1 cellular context compared by ENCODE assay signal in genomic region chr11:67372993-67373915, GRCh38.
TF ChIP-seq lines count a peak whose summit lies in the region.

TSS of gene CLCF1 (minus strand) at chr11:67373598. CDS start at chr11:67373539, 59 bp downstream.

TF ChIP-seq in H1, 55 proteins besides CTCF, POLR2A, EP300 and RAD21 (continued from another document):
- peak; percentile 8 for TF ChIP-seq ASH2L (IDR thresholded peaks at IDR 0.05; ENCODE audit: low read length)
- TF ChIP-seq HDAC2 (IDR thresholded peaks at IDR 0.05; ENCODE audit: borderline replicate concordance in 1 of 2, low read depth in 2 of 2, low read length in 2 of 2): 0 out of 4 replicates have a peak, but pooled peaks of 1 of the 2 experiments have one; percentile 11
- TF ChIP-seq CTBP2 (IDR thresholded peaks at IDR 0.05; ENCODE audit: borderline replicate concordance, insufficient read depth, insufficient read length, low read length): no peak
- TF ChIP-seq KDM5A (IDR thresholded peaks at IDR 0.05; ENCODE audit: low read length): no peak
- no peak for TF ChIP-seq SP2 (IDR thresholded peaks at IDR 0.05; ENCODE audit: low read length)
- peak; percentile 28; the same call in 1 of the 2 replicates for TF ChIP-seq PHF8 (conservative IDR thresholded peaks at IDR 0.05; ENCODE audit: low read depth, low read length)
- no peak for TF ChIP-seq TAF1 (IDR thresholded peaks at IDR 0.05; ENCODE audit: low read depth, low read length)
- TF ChIP-seq RFX5 (IDR thresholded peaks at IDR 0.05; ENCODE audit: borderline replicate concordance, low read depth, low read length): no peak
- no peak for TF ChIP-seq EGR1 (IDR thresholded peaks at IDR 0.05; ENCODE audit: borderline replicate concordance, low read depth, low read length)
- no peak for TF ChIP-seq NANOG (IDR thresholded peaks at IDR 0.05; ENCODE audit: insufficient read depth, low read depth, low read length, poor library complexity, severe bottlenecking)
- TF ChIP-seq TEAD4 (IDR thresholded peaks at IDR 0.05; ENCODE audit: low read depth, low read length): no peak
- no peak for TF ChIP-seq KDM1A (IDR thresholded peaks at IDR 0.05; ENCODE audit: borderline replicate concordance, low read length)
- no peak for TF ChIP-seq TBP (IDR thresholded peaks at IDR 0.05; ENCODE audit: low read depth, low read length)
- peak; percentile 4 for TF ChIP-seq TAF7 (optimal IDR thresholded peaks at IDR 0.05; ENCODE audit: borderline replicate concordance, low read depth, low read length)
- no peak; the same call in 1 of the 2 replicates for TF ChIP-seq SUZ12 (IDR thresholded peaks at IDR 0.05; ENCODE audit: low read length)
- no peak for TF ChIP-seq CHD2 (IDR thresholded peaks at IDR 0.05; ENCODE audit: low read length)
- TF ChIP-seq HDAC6 (IDR thresholded peaks at IDR 0.05; ENCODE audit: low read depth, low read length): no peak
- TF ChIP-seq E2F6 (IDR thresholded peaks at IDR 0.05): no peak; the same call in 1 of the 2 replicates
- TF ChIP-seq SIRT6 (IDR thresholded peaks at IDR 0.05; ENCODE audit: low read length): no peak
- TF ChIP-seq RBBP5 (IDR thresholded peaks at IDR 0.05; ENCODE audit: borderline replicate concordance, low read depth, low read length): peak; percentile 59; the same call in 1 of the 2 replicates
- no peak for TF ChIP-seq SP1 (IDR thresholded peaks at IDR 0.05; ENCODE audit: low read depth, low read length)
- 0 out of 2 replicates have a peak, but pooled peaks have one; percentile 17 for TF ChIP-seq MAX (IDR thresholded peaks at IDR 0.05)
- TF ChIP-seq RXRA (IDR thresholded peaks at IDR 0.05; ENCODE audit: insufficient read depth, low read depth, low read length): no peak
- TF ChIP-seq CEBPB (IDR thresholded peaks at IDR 0.05; ENCODE audit: low read depth, low read length): no peak
- TF ChIP-seq CBX8 (IDR thresholded peaks at IDR 0.05; ENCODE audit: borderline replicate concordance, low read depth, low read length): no peak
- TF ChIP-seq SP4 (IDR thresholded peaks at IDR 0.05; ENCODE audit: low read length): no peak
- peak; percentile 16 for TF ChIP-seq KDM4A (IDR thresholded peaks at IDR 0.05; ENCODE audit: low read depth, low read length, severe bottlenecking)
- TF ChIP-seq JUND (IDR thresholded peaks at IDR 0.05; ENCODE audit: low read length): no peak
- no peak for TF ChIP-seq SIX5 (IDR thresholded peaks at IDR 0.05; ENCODE audit: low read depth, low read length)
- no peak for TF ChIP-seq FOSL1 (IDR thresholded peaks at IDR 0.05; ENCODE audit: insufficient read depth, low read depth, low read length)
- no peak for TF ChIP-seq CREB1 (IDR thresholded peaks at IDR 0.05)
- no peak for TF ChIP-seq EZH2 (IDR thresholded peaks at IDR 0.05; ENCODE audit: low read depth, low read length, severe bottlenecking)
- no peak for TF ChIP-seq ATF3 (IDR thresholded peaks at IDR 0.05; ENCODE audit: insufficient read depth, low read depth, low read length)
- no peak for TF ChIP-seq YY1 (IDR thresholded peaks at IDR 0.05; ENCODE audit: low read depth, low read length)
- TF ChIP-seq BACH1 (IDR thresholded peaks at IDR 0.05; ENCODE audit: low read length): no peak
- no peak for TF ChIP-seq GTF2F1 (IDR thresholded peaks at IDR 0.05; ENCODE audit: borderline replicate concordance, low read depth, low read length)
- TF ChIP-seq TCF12 (IDR thresholded peaks at IDR 0.05; ENCODE audit: low read depth, low read length): no peak
- no peak for TF ChIP-seq POLR2AphosphoS5 (IDR thresholded peaks at IDR 0.05; ENCODE audit: low read depth, low read length)
- TF ChIP-seq CBX5 (IDR thresholded peaks at IDR 0.05; ENCODE audit: low read depth, low read length): no peak
- no peak for TF ChIP-seq CHD1 (IDR thresholded peaks at IDR 0.05; ENCODE audit: low read depth, low read length)
- no peak for TF ChIP-seq POU5F1 (IDR thresholded peaks at IDR 0.05; ENCODE audit: low read depth, low read length)
- no peak for TF ChIP-seq GABPA (IDR thresholded peaks at IDR 0.05; ENCODE audit: borderline replicate concordance, insufficient read depth, low read length)
- no peak for TF ChIP-seq SRF (IDR thresholded peaks at IDR 0.05; ENCODE audit: low read depth, low read length)
- TF ChIP-seq ATF2 (IDR thresholded peaks at IDR 0.05; ENCODE audit: low read length): no peak
- no peak for TF ChIP-seq MAFK (IDR thresholded peaks at IDR 0.05; ENCODE audit: low read depth, low read length)
- TF ChIP-seq SAP30 (IDR thresholded peaks at IDR 0.05; ENCODE audit: insufficient read depth, insufficient replicate concordance, low read length): no peak
- TF ChIP-seq ZNF274 (IDR thresholded peaks at IDR 0.05; ENCODE audit: borderline replicate concordance, extremely low read depth, low read length): no peak
- TF ChIP-seq BRCA1 (IDR thresholded peaks at IDR 0.05; ENCODE audit: low read depth, low read length): no peak
- TF ChIP-seq BCL11A (IDR thresholded peaks at IDR 0.05; ENCODE audit: low read depth in 2 of 2, low read length in 2 of 2): no peak
- no peak for TF ChIP-seq CHD7 (IDR thresholded peaks at IDR 0.05; ENCODE audit: insufficient replicate concordance, low read length)
- TF ChIP-seq SIN3A (conservative IDR thresholded peaks at IDR 0.05 in 1 of 2, IDR thresholded peaks at IDR 0.05 in 1 of 2; ENCODE audit: low read depth in 1 of 2, low read length in 2 of 2): no peak
- TF ChIP-seq USF2 (IDR thresholded peaks at IDR 0.05; ENCODE audit: low read length): no peak
- TF ChIP-seq JUN (IDR thresholded peaks at IDR 0.05; ENCODE audit: low read depth, low read length): no peak
- no peak for TF ChIP-seq NRF1 (IDR thresholded peaks at IDR 0.05; ENCODE audit: low read depth, low read length)
